In the genomic region with DNA sequence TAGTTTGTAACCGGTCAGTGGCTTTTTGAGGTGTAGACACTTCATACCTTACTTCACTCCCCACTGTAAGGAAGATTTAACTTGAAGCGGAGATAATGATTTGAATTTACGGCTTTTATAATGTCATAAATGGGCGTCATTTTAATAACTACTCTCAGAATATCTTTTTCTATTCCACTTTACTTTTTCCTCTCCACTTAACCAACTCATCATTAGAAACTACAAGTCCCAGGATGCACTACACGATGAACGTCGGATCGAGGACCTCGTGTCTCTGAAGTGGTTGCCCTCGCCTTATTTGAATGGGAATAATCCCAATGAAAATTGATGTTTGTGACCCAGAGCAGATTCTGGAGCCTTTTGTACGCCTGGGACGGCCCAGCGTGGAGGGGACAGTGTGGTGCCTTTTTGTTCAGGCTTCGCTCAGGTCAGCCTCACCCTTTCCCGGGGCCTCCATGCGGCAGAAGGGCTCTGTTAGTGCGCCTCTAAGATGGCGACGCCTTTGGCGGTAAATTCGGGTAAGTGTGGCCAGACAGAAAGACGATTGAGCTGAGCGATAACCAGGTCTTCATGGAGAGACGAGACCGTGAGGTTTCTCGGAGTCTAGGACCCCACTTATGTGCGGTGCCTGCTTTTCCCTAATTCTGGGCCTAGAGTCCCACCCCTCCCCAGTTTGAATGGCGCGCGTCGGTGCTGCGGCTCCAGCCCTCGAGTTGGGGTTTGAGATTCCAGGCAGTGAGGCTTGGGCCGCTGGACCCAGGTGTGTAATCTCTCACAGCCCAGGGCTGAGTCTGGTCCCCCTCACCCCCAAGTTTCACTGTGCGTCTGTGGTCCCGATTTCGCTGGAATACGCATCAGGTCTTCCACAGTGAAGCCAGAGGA, we compare ENCODE assay signal across 8 cellular contexts. TPM values are rescaled to one million over a fixed set of nuclear protein-coding genes. Genes with fewer than 3 reads are reported as not detected.
DNase-seq lines count a peak whose midpoint lies in the region; ATAC-seq and TF ChIP-seq lines count a peak whose summit lies in the region.

A gene with protein sequence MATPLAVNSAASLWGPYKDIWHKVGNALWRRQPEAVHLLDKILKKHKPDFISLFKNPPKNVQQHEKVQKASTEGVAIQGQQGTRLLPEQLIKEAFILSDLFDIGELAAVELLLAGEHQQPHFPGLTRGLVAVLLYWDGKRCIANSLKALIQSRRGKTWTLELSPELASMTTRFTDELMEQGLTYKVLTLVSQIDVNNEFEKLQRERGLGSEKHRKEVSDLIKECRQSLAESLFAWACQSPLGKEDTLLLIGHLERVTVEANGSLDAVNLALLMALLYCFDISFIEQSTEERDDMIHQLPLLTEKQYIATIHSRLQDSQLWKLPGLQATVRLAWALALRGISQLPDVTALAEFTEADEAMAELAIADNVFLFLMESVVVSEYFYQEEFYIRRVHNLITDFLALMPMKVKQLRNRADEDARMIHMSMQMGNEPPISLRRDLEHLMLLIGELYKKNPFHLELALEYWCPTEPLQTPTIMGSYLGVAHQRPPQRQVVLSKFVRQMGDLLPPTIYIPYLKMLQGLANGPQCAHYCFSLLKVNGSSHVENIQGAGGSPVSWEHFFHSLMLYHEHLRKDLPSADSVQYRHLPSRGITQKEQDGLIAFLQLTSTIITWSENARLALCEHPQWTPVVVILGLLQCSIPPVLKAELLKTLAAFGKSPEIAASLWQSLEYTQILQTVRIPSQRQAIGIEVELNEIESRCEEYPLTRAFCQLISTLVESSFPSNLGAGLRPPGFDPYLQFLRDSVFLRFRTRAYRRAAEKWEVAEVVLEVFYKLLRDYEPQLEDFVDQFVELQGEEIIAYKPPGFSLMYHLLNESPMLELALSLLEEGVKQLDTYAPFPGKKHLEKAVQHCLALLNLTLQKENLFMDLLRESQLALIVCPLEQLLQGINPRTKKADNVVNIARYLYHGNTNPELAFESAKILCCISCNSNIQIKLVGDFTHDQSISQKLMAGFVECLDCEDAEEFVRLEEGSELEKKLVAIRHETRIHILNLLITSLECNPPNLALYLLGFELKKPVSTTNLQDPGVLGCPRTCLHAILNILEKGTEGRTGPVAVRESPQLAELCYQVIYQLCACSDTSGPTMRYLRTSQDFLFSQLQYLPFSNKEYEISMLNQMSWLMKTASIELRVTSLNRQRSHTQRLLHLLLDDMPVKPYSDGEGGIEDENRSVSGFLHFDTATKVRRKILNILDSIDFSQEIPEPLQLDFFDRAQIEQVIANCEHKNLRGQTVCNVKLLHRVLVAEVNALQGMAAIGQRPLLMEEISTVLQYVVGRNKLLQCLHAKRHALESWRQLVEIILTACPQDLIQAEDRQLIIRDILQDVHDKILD (N-terminal part only) (plus strand): TSS at position 463 of the 882 bp plus-strand sequence. CDS start 28 bp downstream, at position 491.

- no peak for TF ChIP-seq CTCF in A673 (conservative IDR thresholded peaks at IDR 0.05; ENCODE audit: low read depth, low read length)

- H3K36me3 ChIP-seq in A673 (ENCODE audit: insufficient read depth, low read length, poor library complexity, severe bottlenecking) (no peaks in the 10 kb centered on the region), iPS-20b (ENCODE audit: insufficient read depth, low read depth, low read length) (peaks cover 4% of the 10 kb centered on the region; the same call in 1 of the 2 replicates), skeletal muscle tissue (ENCODE audit: control insufficient read depth in 3 of 3, insufficient read depth in 3 of 3, low read length in 3 of 3) (peaks cover 0 to 4% (median 0%) of the 10 kb centered on the region in 3 donors)

- TSS peak; percentile 99 for BruUV-seq in A673 (replicated peaks; lab: Mats Ljungman, UMichigan)

- POLR2A ChIA-PET in A673 (lab: Charles Lee; ENCODE audit: low non-redundant PET): no interaction called here

- no peaks in the 10 kb centered on the region for H3K9me3 ChIP-seq in A673 (ENCODE audit: low read depth, low read length, poor library complexity, severe bottlenecking)
- H3K9me3 ChIP-seq in iPS-20b (ENCODE audit: insufficient read depth, low read depth, low read length): no peaks in the 10 kb centered on the region
- no peaks in the 10 kb centered on the region for H3K9me3 ChIP-seq in skeletal muscle tissue (ENCODE audit: control insufficient read depth in 3 of 3, low read length in 3 of 3)

- H3K9ac ChIP-seq in iPS-20b (ENCODE audit: low read depth, low read length) (peak within 1 kb of the TSS; percentile 99), skeletal muscle tissue (ENCODE audit: low read depth in 1 of 3, low read length in 3 of 3) (peak within 1 kb of the TSS; percentile 94 to 99 (median 95))

- no peaks in the 10 kb centered on the region for H3K27me3 ChIP-seq in A673 (replicated peaks; ENCODE audit: insufficient read depth, low read depth, low read length, poor library complexity)
- no peaks in the 10 kb centered on the region for H3K27me3 ChIP-seq in iPS-20b (ENCODE audit: insufficient read depth, low read length)
- H3K27me3 ChIP-seq in skeletal muscle tissue (ENCODE audit: control insufficient read depth in 3 of 3, insufficient read depth in 3 of 3, low read length in 3 of 3): no peaks in the 10 kb centered on the region

- DNase-seq in A673 (ENCODE audit: low spot score) (peak; percentile 90), NCI-H2107 (lab: John Stamatoyannopoulos, UW) (peak; percentile 69), UCSD-AML1 (lab: John Stamatoyannopoulos, UW; ENCODE audit: unreplicated experiment) (peak; percentile 72), brain pericyte (ENCODE audit: low read depth, low spot score) (peak; percentile 75)

- peak within 1 kb of the TSS; percentile 94 for H3K27ac ChIP-seq in A673 (ENCODE audit: low read depth, low read length, poor library complexity, severe bottlenecking)
- peak within 1 kb of the TSS; percentile 74 for H3K27ac ChIP-seq in iPS-20b (ENCODE audit: low read length)
- H3K27ac ChIP-seq in skeletal muscle tissue (ENCODE audit: low read depth, low read length): peak within 1 kb of the TSS; percentile 97

- intact Hi-C loops in A673 (cut with micrococcal nuclease; ENCODE audit: unreplicated experiment): loop anchor here (1.0 to 5.0 kb wide), 3 partner anchors 47 to 276 kb away; a partner anchor contains a TSS

- peak; percentile 72 for ATAC-seq in HG03064 (IDR thresholded peaks at IDR 0.05; ENCODE audit: low read depth, unreplicated experiment)

- peaks cover 11% of the 10 kb centered on the region for H3K4me1 ChIP-seq in A673 (ENCODE audit: insufficient read depth, low read length, poor library complexity, severe bottlenecking)
- peaks cover 19% of the 10 kb centered on the region for H3K4me1 ChIP-seq in iPS-20b (ENCODE audit: insufficient read depth, low read length)
- peaks cover 5 to 19% (median 7%) of the 10 kb centered on the region in 3 donors for H3K4me1 ChIP-seq in skeletal muscle tissue (ENCODE audit: control insufficient read depth in 3 of 3, insufficient read depth in 3 of 3, low read length in 3 of 3)

- H3K4me3 ChIP-seq in A673 (ENCODE audit: low read depth, low read length, poor library complexity, severe bottlenecking): peak within 1 kb of the TSS; percentile 67
- peak within 1 kb of the TSS; percentile 93 for H3K4me3 ChIP-seq in iPS-20b (ENCODE audit: low read length)
- peak within 1 kb of the TSS; percentile 93 to 99 (median 97) for H3K4me3 ChIP-seq in skeletal muscle tissue (ENCODE audit: low read length in 3 of 3)

- peak; percentile 81 for TF ChIP-seq POLR2A in GM18526 (IDR thresholded peaks at IDR 0.05; ENCODE audit: extremely low read depth, insufficient read length)

- CTCF ChIA-PET in A673 (lab: Charles Lee): no interaction called here

RNA-seq across cellular contexts. Expression of the gene that starts here (rescaled TPM):
- total RNA-seq in A673 (2021) (146 and 148 TPM in 2 replicates), skeletal muscle tissue (39.1 TPM)

Comparison
In these comparisons a context has a peak if more than half of its experiments do, and no peak if none do; other contexts are left out.
1. Peak in every context shown above with its lines: DNase-seq, ATAC-seq, H3K4me3 ChIP-seq and H3K27ac ChIP-seq.